Comparison of ENCODE assay signal across 15 cellular contexts in the genomic region with DNA sequence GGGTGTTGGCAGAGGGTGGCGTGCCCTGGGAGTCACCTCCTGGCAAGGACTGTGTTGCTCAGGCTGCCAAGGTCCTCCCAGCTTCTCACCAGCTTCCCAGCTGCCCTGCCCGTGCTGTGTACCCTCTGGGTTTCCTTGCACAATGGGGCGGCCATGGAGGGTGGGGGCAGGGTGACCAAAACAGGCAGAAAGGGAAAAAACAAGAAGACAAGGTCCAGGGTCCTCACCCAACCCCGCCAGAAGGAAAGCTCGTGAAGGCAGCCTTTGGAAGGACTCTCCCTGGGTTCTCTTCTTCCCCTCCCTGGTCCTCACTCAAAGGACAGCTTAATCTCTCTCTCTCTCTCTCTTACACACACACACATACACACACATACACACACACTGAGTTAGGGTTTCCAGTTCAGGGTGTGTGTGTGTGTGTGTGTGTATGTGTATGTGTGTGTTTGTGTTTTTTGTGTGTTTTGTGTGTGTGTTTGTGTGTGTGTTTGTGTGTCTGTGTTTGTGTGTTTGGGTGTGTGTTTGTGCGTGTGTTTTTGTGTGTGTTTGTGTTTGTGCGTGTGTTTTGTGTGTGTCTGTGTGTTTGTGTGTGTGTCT. TPM values are rescaled to one million over a fixed set of nuclear protein-coding genes. Genes with fewer than 3 reads are reported as not detected.
DNase-seq lines count a peak whose midpoint lies in the region; ATAC-seq and TF ChIP-seq lines count a peak whose summit lies in the region.
"Had no signal": no experiment of that assay in that cellular context is flagged by ENCODE, and none has a peak within 500 bp of the region (broad histone marks: within the 10 kb centered on the region; RNA-seq: fewer than 3 reads in every experiment).

No MANE protein-coding gene starts in this region.

- POLR2A ChIA-PET in RWPE1 (lab: Yijun Ruan, JAX; ENCODE audit: low non-redundant PET): interaction anchor here (0.7 kb wide), 1 partner anchor 38 kb away, joined by 3 read pairs; no protein-coding TSS in a partner anchor
- POLR2A ChIA-PET in GM10248 (lab: Yijun Ruan, JAX): no interaction called here

- H3K4me3 Mint-ChIP-seq in CD14-positive monocyte: peak overlapping the region in 1 of 2 donors; percentile 64
- peak overlapping the region; percentile 14 to 40 (median 24) for H3K4me3 Mint-ChIP-seq in nephron
- H3K4me3 Mint-ChIP-seq: activated CD8-positive, alpha-beta T cell treated with anti-CD3 and anti-CD28 coated beads, Interleukin-2, amount 10 ng/mL, durations not matched to agents 7 days and 5 days had no signal

- TF ChIP-seq CTCF in CD14-positive monocyte (IDR thresholded peaks at IDR 0.05): no peak
- TF ChIP-seq CTCF in RWPE1 (conservative IDR thresholded peaks at IDR 0.05; ENCODE audit: low read depth): no peak
- no peak for TF ChIP-seq CTCF in epithelial cell of esophagus (IDR thresholded peaks at IDR 0.05; ENCODE audit: insufficient read depth, low read depth, low read length, missing control alignments)
- TF ChIP-seq CTCF in nephron (IDR thresholded peaks at IDR 0.05; ENCODE audit: unreplicated experiment in 3 of 3): no peak
- TF ChIP-seq CTCF in GM10248 (IDR thresholded peaks at IDR 0.05; ENCODE audit: control extremely low read depth, extremely low read depth, low read depth, missing control alignments): no peak

- H3K36me3 Mint-ChIP-seq in CD14-positive monocyte (peaks cover 0 to 8% of the 10 kb centered on the region in 2 donors), nephron (ENCODE audit: low read depth) (no peaks in the 10 kb centered on the region)

- CTCF ChIA-PET in RWPE1 (lab: Yijun Ruan, JAX): no interaction called here
- CTCF ChIA-PET in GM10248 (lab: Yijun Ruan, JAX): no interaction called here

- intact Hi-C loops in CD14-positive monocyte (cut with micrococcal nuclease): no loop called here

- ATAC-seq in HG03175 (IDR thresholded peaks at IDR 0.05; ENCODE audit: unreplicated experiment): no peak
- ATAC-seq in HG03565 (IDR thresholded peaks at IDR 0.05; ENCODE audit: unreplicated experiment): no peak
- ATAC-seq: activated CD8-positive, alpha-beta T cell treated with anti-CD3 and anti-CD28 coated beads, Interleukin-2, amount 10 ng/mL, durations not matched to agents 7 days and 5 days had no signal

- H3K27me3 Mint-ChIP-seq in CD14-positive monocyte (ENCODE audit: low read depth in 3 of 3) (peaks cover 36 to 48% (median 46%) of the 10 kb centered on the region in 3 donors), nephron (ENCODE audit: low read depth) (peaks cover 87% of the 10 kb centered on the region)

- H3K4me1 Mint-ChIP-seq in CD14-positive monocyte (peaks cover 34% of the 10 kb centered on the region), nephron (peaks cover 14% of the 10 kb centered on the region)

- peak overlapping the region in 5 of 7 donors; percentile 1 to 45 (median 10) for H3K27ac Mint-ChIP-seq in CD14-positive monocyte
- H3K27ac Mint-ChIP-seq in nephron: no peak overlapping the region
- H3K27ac Mint-ChIP-seq: activated CD8-positive, alpha-beta T cell treated with anti-CD3 and anti-CD28 coated beads, Interleukin-2, amount 10 ng/mL, durations not matched to agents 7 days and 5 days had no signal

- H3K9me3 Mint-ChIP-seq in CD14-positive monocyte: peaks cover 0 to 23% (median 16%) of the 10 kb centered on the region in 7 donors
- H3K9me3 Mint-ChIP-seq in nephron: peaks cover 20% of the 10 kb centered on the region

- peak overlapping the region; percentile 62 for H3K27ac ChIP-seq in RWPE1
- H3K27ac ChIP-seq: ascending aorta, esophagus muscularis mucosa, heart right ventricle, PC-9 had no signal

- no peak overlapping the region for H3K4me3 ChIP-seq in epithelial cell of esophagus (ENCODE audit: low read length)
- H3K4me3 ChIP-seq: ascending aorta, esophagus muscularis mucosa, heart right ventricle, PC-9 had no signal

- no peak for DNase-seq in CD14-positive monocyte (ENCODE audit: low spot score)
- DNase-seq in RWPE1 (ENCODE audit: low spot score): no peak
- DNase-seq in epithelial cell of esophagus (ENCODE audit: low read depth): peak; percentile 21
- DNase-seq in stimulated activated CD8-positive, alpha-beta memory T cell treated with anti-CD3 and anti-CD28 coated beads, Interleukin-4, amount 100 ng/mL, for 48 hours: no peak
- no peak for DNase-seq in GM10248 (ENCODE audit: extremely low spot score)
- DNase-seq: activated CD8-positive, alpha-beta T cell treated with anti-CD3 and anti-CD28 coated beads, Interleukin-2, amount 10 ng/mL, durations not matched to agents 7 days and 5 days; cortex of kidney; heart right ventricle; NCI-H1930; PC-9 had no signal

RNA-seq across cellular contexts. Expression of a gene that starts 2.0 kb away (rescaled TPM):
- not detected for polyA plus RNA-seq in CD14-positive monocyte

RNA-seq across cellular contexts. Expression of a gene that starts 44.7 kb away (rescaled TPM):
- polyA plus RNA-seq in CD14-positive monocyte: 10 to 100 TPM; 28.4 to 45.9 TPM

RNA-seq across cellular contexts. Expression of a gene that starts 59.6 kb away (rescaled TPM):
- polyA plus RNA-seq in CD14-positive monocyte: 1 to 10 TPM; 1.2 to 1.8 TPM

RNA-seq across cellular contexts. Expression of a gene that starts 59.8 kb away (rescaled TPM):
- 10 to 100 TPM; 33.6 to 38.2 TPM for polyA plus RNA-seq in CD14-positive monocyte

Comparison
In these comparisons a context has a peak if more than half of its experiments do, and no peak if none do; other contexts are left out.
1. H3K27ac Mint-ChIP-seq: peak in CD14-positive monocyte (5 of 7); none in nephron (0 of 3).